Comparison of ENCODE assay signal across 8 cellular contexts in the genomic region with DNA sequence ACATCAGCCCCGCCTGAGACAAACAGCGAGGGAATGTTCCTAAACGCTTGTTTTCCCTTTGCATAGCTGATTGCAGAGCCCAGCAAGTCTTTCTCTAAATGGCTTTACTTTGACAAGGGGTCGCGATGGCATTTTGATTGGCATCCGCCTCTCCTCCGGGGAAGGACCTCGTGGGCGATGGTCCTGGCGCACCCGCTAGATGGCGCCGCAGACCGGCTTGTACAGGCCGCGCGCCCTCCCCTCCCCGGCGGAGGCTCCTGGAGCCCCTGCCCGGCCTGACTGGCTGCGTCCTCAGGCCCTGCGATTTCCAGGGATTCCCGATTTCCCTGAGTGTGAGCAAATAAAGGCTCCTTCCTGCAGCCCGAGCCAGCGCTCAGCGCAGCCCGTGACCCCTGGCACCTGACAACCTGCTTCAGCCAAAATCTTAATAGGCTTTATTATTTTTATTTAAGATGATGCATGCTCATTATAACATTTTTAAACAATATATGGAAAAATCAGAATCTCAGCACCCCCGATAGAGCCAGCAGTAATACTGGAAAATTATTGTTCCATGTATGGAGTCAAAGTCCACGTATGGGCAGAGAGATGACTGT.
A peak's percentile ranks its signal among the peaks of the same experiment; 100 is the strongest.
DNase-seq lines count a peak whose midpoint lies in the region; ATAC-seq and TF ChIP-seq lines count a peak whose summit lies in the region.

No MANE protein-coding gene starts in this region.

- no peak overlapping the region for H3K27ac ChIP-seq in cardiac muscle cell

- no peaks in the 10 kb centered on the region for H3K27me3 ChIP-seq in cardiac muscle cell

- no peak overlapping the region for H3K27ac Mint-ChIP-seq in T-helper 2 cell treated with Interferon-gamma antibody and Interleukin-4, amounts not matched to agents 5 μg/mL and 100 μg/mL, for 36 hours

- H3K27me3 Mint-ChIP-seq in T-helper 2 cell treated with Interferon-gamma antibody and Interleukin-4, amounts not matched to agents 5 μg/mL and 100 μg/mL, for 36 hours (ENCODE audit: low read depth): no peaks in the 10 kb centered on the region

- peak; percentile 69 for ATAC-seq in HG03442 (IDR thresholded peaks at IDR 0.05; ENCODE audit: unreplicated experiment)
- no peak for ATAC-seq in HG03196 (IDR thresholded peaks at IDR 0.05; ENCODE audit: unreplicated experiment)

- H3K36me3 ChIP-seq in cardiac muscle cell: no peaks in the 10 kb centered on the region

- H3K36me3 Mint-ChIP-seq in T-helper 2 cell treated with Interferon-gamma antibody and Interleukin-4, amounts not matched to agents 5 μg/mL and 100 μg/mL, for 36 hours (ENCODE audit: low read depth): no peaks in the 10 kb centered on the region

- DNase-seq in ACHN (peak; percentile 11), GM13977 (ENCODE audit: low spot score) (peak; percentile 67), cardiac muscle cell (ENCODE audit: low read depth in 1 of 2, low spot score in 1 of 2) (peak in 1 of 2 donors; percentile 86), AG08396 (ENCODE audit: low spot score) (no peak)
- peak; percentile 16 for DNase-seq in T-helper 2 cell treated with Interferon-gamma antibody and Interleukin-4, amounts not matched to agents 5 μg/mL and 100 μg/mL, for 36 hours (ENCODE audit: low spot score)
- DNase-seq in stimulated activated CD4-positive, alpha-beta T cell treated with anti-CD3 and anti-CD28 coated beads, Interleukin-15, amount 100 ng/mL, for 24 hours: peak; percentile 54

- H3K4me3 ChIP-seq in cardiac muscle cell: no peak overlapping the region

- TF ChIP-seq CTCF in GM13977 (IDR thresholded peaks at IDR 0.05; ENCODE audit: extremely low read depth, insufficient read depth, missing control alignments) (peak; percentile 87), cardiac muscle cell (IDR thresholded peaks at IDR 0.05; ENCODE audit: low read depth, low read length) (peak; percentile 43)

- in situ Hi-C loops in ACHN (cut with HindIII; ENCODE audit: low pct_ligation_motif_present, low pct_unique_long_range_greater_than_20kb, low sequenced_read_pairs) (no loop called here), GM13977 (cut with MboI; ENCODE audit: low pct_unique_long_range_greater_than_20kb, low sequenced_read_pairs, unreplicated experiment) (no loop called here)

- no peaks in the 10 kb centered on the region for H3K9me3 ChIP-seq in cardiac muscle cell (ENCODE audit: low read depth)

- no peak overlapping the region for H3K4me3 Mint-ChIP-seq in T-helper 2 cell treated with Interferon-gamma antibody and Interleukin-4, amounts not matched to agents 5 μg/mL and 100 μg/mL, for 36 hours

- no peaks in the 10 kb centered on the region for H3K9me3 Mint-ChIP-seq in T-helper 2 cell treated with Interferon-gamma antibody and Interleukin-4, amounts not matched to agents 5 μg/mL and 100 μg/mL, for 36 hours

- no peaks in the 10 kb centered on the region for H3K4me1 ChIP-seq in cardiac muscle cell (ENCODE audit: low read depth)

- H3K4me1 Mint-ChIP-seq in T-helper 2 cell treated with Interferon-gamma antibody and Interleukin-4, amounts not matched to agents 5 μg/mL and 100 μg/mL, for 36 hours (ENCODE audit: low read depth): no peaks in the 10 kb centered on the region
